In genomic region chr3:172787746-172788145, GRCh38 we compare ENCODE assay signal across 31 cellular contexts. TPM values are rescaled to one million over a fixed set of nuclear protein-coding genes. Genes with fewer than 3 reads are reported as not detected.
DNase-seq lines count a peak whose midpoint lies in the region; TF ChIP-seq lines count a peak whose summit lies in the region.
"Had no signal": no experiment of that assay in that cellular context is flagged by ENCODE, and none has a peak within 500 bp of the region (broad histone marks: within the 10 kb centered on the region; RNA-seq: fewer than 3 reads in every experiment).

No MANE protein-coding gene starts in this region.

- no peaks in the 10 kb centered on the region for H3K27me3 ChIP-seq in CD8-positive, alpha-beta memory T cell (ENCODE audit: insufficient read depth, low read length, poor library complexity, severe bottlenecking)
- H3K27me3 ChIP-seq in ovary, result no peaks in the 10 kb centered on the region
- H3K27me3 ChIP-seq: cardiac muscle cell, left lung, sigmoid colon, tibial nerve had no signal

- TF ChIP-seq CTCF in retinal pigment epithelial cell (conservative IDR thresholded peaks at IDR 0.05; ENCODE audit: low read depth, low read length) (no peak), GM13977 (IDR thresholded peaks at IDR 0.05; ENCODE audit: extremely low read depth, insufficient read depth, missing control alignments) (no peak), ovary (IDR thresholded peaks at IDR 0.05) (no peak)

- intact Hi-C loops in ovary (cut with DNase I), result no loop called here

- H3K9me3 ChIP-seq in CD8-positive, alpha-beta memory T cell (ENCODE audit: low read length), result no peaks in the 10 kb centered on the region
- H3K9me3 ChIP-seq in ovary, result no peaks in the 10 kb centered on the region
- H3K9me3 ChIP-seq: left lung, sigmoid colon, tibial nerve had no signal

- CTCF ChIA-PET in CD8-positive, alpha-beta memory T cell (lab: Charles Lee), result no interaction called here

- H3K4me3 ChIP-seq in retinal pigment epithelial cell (ENCODE audit: low read length) (no peak overlapping the region), ovary (no peak overlapping the region)
- H3K4me3 ChIP-seq in CD8-positive, alpha-beta memory T cell (ENCODE audit: low read length), result no peak overlapping the region
- H3K4me3 ChIP-seq: cardiac muscle cell, left lung, sigmoid colon, tibial nerve had no signal

- peaks cover 12 to 23% (median 17%) of the 10 kb centered on the region in 3 donors for H3K36me3 Mint-ChIP-seq in CD8-positive, alpha-beta memory T cell

- no peaks in the 10 kb centered on the region for H3K36me3 ChIP-seq in CD8-positive, alpha-beta memory T cell (ENCODE audit: insufficient read depth, low read length)
- H3K36me3 ChIP-seq in ovary, result no peaks in the 10 kb centered on the region

- peak; percentile 7 for DNase-seq in ELR (ENCODE audit: low read depth)
- DNase-seq in amniotic epithelial cell (ENCODE audit: low read depth), result peak; percentile 18
- DNase-seq in fibroblast of gingiva (ENCODE audit: low read depth), result peak; percentile 18
- peak; percentile 72 for DNase-seq in retinal pigment epithelial cell (ENCODE audit: low read depth)
- no peak for DNase-seq in GM13977 (ENCODE audit: low spot score)
- DNase-seq in CD8-positive, alpha-beta memory T cell, result no peak
- no peak for DNase-seq in ovary
- no peak for DNase-seq in midbrain (lab: John Stamatoyannopoulos, UW)
- DNase-seq: ACHN; activated CD4-positive, alpha-beta memory T cell treated with anti-CD3 and anti-CD28 coated beads, Interleukin-2, amount 10 ng/mL, durations not matched to agents 7 days and 5 days; activated CD8-positive, alpha-beta memory T cell treated with anti-CD3 and anti-CD28 coated beads, Interleukin-2, amount 50 U/mL, for 4 hours; activated naive CD4-positive, alpha-beta T cell treated with Interleukin-2 at 50 U/mL for 16 hours; amniotic stem cell; cortex of kidney; DMS79; effector memory CD8-positive, alpha-beta T cell; GOT3; hypothalamus; immature natural killer cell; left lung; NCI-H1092; NCI-H1694; NCI-H446 treated with DMSO at 0.1 percent for 48 hours; NCI-H82; SIG-M5; sigmoid colon had no signal

- H3K4me3 Mint-ChIP-seq in CD8-positive, alpha-beta memory T cell, result no peak overlapping the region
- H3K4me3 Mint-ChIP-seq: activated CD4-positive, alpha-beta memory T cell treated with anti-CD3 and anti-CD28 coated beads, Interleukin-2, amount 10 ng/mL, durations not matched to agents 7 days and 5 days; effector memory CD8-positive, alpha-beta T cell; immature natural killer cell; stimulated activated effector memory CD8-positive, alpha-beta T cell treated with anti-CD3 and anti-CD28 coated beads, Interleukin-12 subunit alpha, Interleukin-12 subunit beta, amount 100 ng/mL, for 72 hours had no signal

- H3K27me3 Mint-ChIP-seq in CD8-positive, alpha-beta memory T cell, result no peaks in the 10 kb centered on the region
- H3K27me3 Mint-ChIP-seq: activated CD4-positive, alpha-beta memory T cell treated with anti-CD3 and anti-CD28 coated beads, Interleukin-2, amount 10 ng/mL, durations not matched to agents 7 days and 5 days; effector memory CD8-positive, alpha-beta T cell; progenitor cell of endocrine pancreas had no signal

- H3K27ac Mint-ChIP-seq in CD8-positive, alpha-beta memory T cell, result no peak overlapping the region
- H3K27ac Mint-ChIP-seq: activated CD4-positive, alpha-beta memory T cell treated with anti-CD3 and anti-CD28 coated beads, Interleukin-2, amount 10 ng/mL, durations not matched to agents 7 days and 5 days; effector memory CD8-positive, alpha-beta T cell; immature natural killer cell; progenitor cell of endocrine pancreas; stimulated activated effector memory CD8-positive, alpha-beta T cell treated with anti-CD3 and anti-CD28 coated beads, Interleukin-12 subunit alpha, Interleukin-12 subunit beta, amount 100 ng/mL, for 72 hours had no signal

- TF ChIP-seq EP300 in ovary (IDR thresholded peaks at IDR 0.05), result no peak

- POLR2A ChIA-PET in CD8-positive, alpha-beta memory T cell (lab: Charles Lee), result no interaction called here

- H3K4me1 ChIP-seq in CD8-positive, alpha-beta memory T cell (ENCODE audit: insufficient read depth, low read length), result no peaks in the 10 kb centered on the region
- no peaks in the 10 kb centered on the region for H3K4me1 ChIP-seq in ovary (ENCODE audit: insufficient read depth)
- H3K4me1 ChIP-seq: left lung, sigmoid colon, tibial nerve had no signal

- WGBS in ovary, 3 donors, result 95 to 100% (median 99%) methylated on average over 1 of the region's 1 CpG

- no peaks in the 10 kb centered on the region for H3K4me1 Mint-ChIP-seq in CD8-positive, alpha-beta memory T cell
- H3K4me1 Mint-ChIP-seq: activated CD4-positive, alpha-beta memory T cell treated with anti-CD3 and anti-CD28 coated beads, Interleukin-2, amount 10 ng/mL, durations not matched to agents 7 days and 5 days; immature natural killer cell; stimulated activated effector memory CD8-positive, alpha-beta T cell treated with anti-CD3 and anti-CD28 coated beads, Interleukin-12 subunit alpha, Interleukin-12 subunit beta, amount 100 ng/mL, for 72 hours had no signal

- no peaks in the 10 kb centered on the region for H3K9me3 Mint-ChIP-seq in CD8-positive, alpha-beta memory T cell
- H3K9me3 Mint-ChIP-seq: activated CD4-positive, alpha-beta memory T cell treated with anti-CD3 and anti-CD28 coated beads, Interleukin-2, amount 10 ng/mL, durations not matched to agents 7 days and 5 days; effector memory CD8-positive, alpha-beta T cell; immature natural killer cell; stimulated activated effector memory CD8-positive, alpha-beta T cell treated with anti-CD3 and anti-CD28 coated beads, Interleukin-12 subunit alpha, Interleukin-12 subunit beta, amount 100 ng/mL, for 72 hours had no signal

- in situ Hi-C loops in GM13977 (cut with MboI; ENCODE audit: low pct_unique_long_range_greater_than_20kb, low sequenced_read_pairs, unreplicated experiment), result no loop called here

- no peak overlapping the region for H3K27ac ChIP-seq in CD8-positive, alpha-beta memory T cell (ENCODE audit: low read depth, low read length)
- no peak overlapping the region for H3K27ac ChIP-seq in ovary
- H3K27ac ChIP-seq: C4-2B, cardiac muscle cell, left lung, sigmoid colon, tibial nerve had no signal

- no peak for TF ChIP-seq POLR2A in ovary (IDR thresholded peaks at IDR 0.05)

RNA-seq across cellular contexts. Expression of gene ECT2, which starts 37.2 kb away (rescaled TPM):
- 10 to 100 TPM; 31.9 to 32.9 TPM for total RNA-seq in CD8-positive, alpha-beta memory T cell
- 2.4 TPM for polyA plus RNA-seq in CD8-positive, alpha-beta memory T cell
- total RNA-seq in ovary, result 10 to 100 TPM in 1 of 7 donors, 1 to 10 TPM in 6; 1.5 to 11.7 (median 2.2) TPM
- polyA plus RNA-seq in ovary, result 1 to 10 TPM; 1.7 to 4.0 TPM

Comparison
In these comparisons a context has a peak if more than half of its experiments do, and no peak if none do; other contexts are left out.
1. DNase-seq: peak in ELR (single experiment), amniotic epithelial cell (single experiment), fibroblast of gingiva (single experiment) and retinal pigment epithelial cell (single experiment); none in GM13977 (single experiment), CD8-positive, alpha-beta memory T cell (0 of 5), ovary (0 of 5) and midbrain (single experiment).